18 cellular contexts compared by ENCODE assay signal in genomic region chr1:177257128-177257527, GRCh38.
DNase-seq lines count a peak whose midpoint lies in the region; ATAC-seq and TF ChIP-seq lines count a peak whose summit lies in the region.
"Had no signal": no experiment of that assay in that cellular context is flagged by ENCODE, and none has a peak within 500 bp of the region (broad histone marks: within the 10 kb centered on the region; RNA-seq: fewer than 3 reads in every experiment).

No MANE protein-coding gene starts in this region.

- 81 to 87% methylated on average over 11 of the region's 11 CpGs for WGBS in sigmoid colon, 2 donors

- H3K4me3 Mint-ChIP-seq in activated naive CD8-positive, alpha-beta T cell treated with anti-CD3 and anti-CD28 coated beads, Interleukin-2, amount 50 U/mL, for 24 hours, result no peak overlapping the region
- no peak overlapping the region for H3K4me3 Mint-ChIP-seq in activated naive CD8-positive, alpha-beta T cell treated with anti-CD3 and anti-CD28 coated beads for 36 hours
- H3K4me3 Mint-ChIP-seq in nephron, result peak overlapping the region in 2 of 3 experiments; percentile 40 to 73
- H3K4me3 Mint-ChIP-seq: CD4-positive, CD25-positive, alpha-beta regulatory T cell had no signal

- H3K36me3 ChIP-seq in sigmoid colon, result no peaks in the 10 kb centered on the region

- peaks cover 0 to 16% (median 10%) of the 10 kb centered on the region in 4 donors for H3K4me1 ChIP-seq in sigmoid colon

- no peak overlapping the region for H3K4me3 ChIP-seq in sigmoid colon
- H3K4me3 ChIP-seq: K562 had no signal

- no peak for TF ChIP-seq POLR2A in sigmoid colon (IDR thresholded peaks at IDR 0.05)

- no peaks in the 10 kb centered on the region for H3K9me3 ChIP-seq in sigmoid colon

- intact Hi-C loops in sciatic nerve (cut with DNase I), result no loop called here
- intact Hi-C loops in sigmoid colon (cut with DNase I), result loop anchor here (2.0 to 5.0 kb wide), 2 partner anchors 524 to 690 kb away; no protein-coding TSS in a partner anchor

- ATAC-seq in activated naive CD8-positive, alpha-beta T cell treated with anti-CD3 and anti-CD28 coated beads, Interleukin-2, amount 50 U/mL, for 24 hours, result peak; percentile 7
- peak; percentile 22 for ATAC-seq in sciatic nerve

- no peak for TF ChIP-seq EP300 in sigmoid colon (IDR thresholded peaks at IDR 0.05)

- no peaks in the 10 kb centered on the region for H3K4me1 Mint-ChIP-seq in activated naive CD8-positive, alpha-beta T cell treated with anti-CD3 and anti-CD28 coated beads, Interleukin-2, amount 50 U/mL, for 24 hours
- H3K4me1 Mint-ChIP-seq in activated naive CD8-positive, alpha-beta T cell treated with anti-CD3 and anti-CD28 coated beads for 36 hours, result no peaks in the 10 kb centered on the region
- H3K4me1 Mint-ChIP-seq in nephron, result peaks cover 22% of the 10 kb centered on the region
- H3K4me1 Mint-ChIP-seq: CD4-positive, CD25-positive, alpha-beta regulatory T cell had no signal

- H3K27me3 ChIP-seq in sigmoid colon, result no peaks in the 10 kb centered on the region

- H3K36me3 Mint-ChIP-seq in activated naive CD8-positive, alpha-beta T cell treated with anti-CD3 and anti-CD28 coated beads, Interleukin-2, amount 50 U/mL, for 24 hours (ENCODE audit: low read depth), result no peaks in the 10 kb centered on the region
- no peaks in the 10 kb centered on the region for H3K36me3 Mint-ChIP-seq in activated naive CD8-positive, alpha-beta T cell treated with anti-CD3 and anti-CD28 coated beads for 36 hours
- no peaks in the 10 kb centered on the region for H3K36me3 Mint-ChIP-seq in nephron (ENCODE audit: low read depth)
- H3K36me3 Mint-ChIP-seq: CD4-positive, CD25-positive, alpha-beta regulatory T cell had no signal

- no peak overlapping the region for H3K27ac ChIP-seq in sigmoid colon
- H3K27ac ChIP-seq: RWPE1 had no signal

- DNase-seq in activated naive CD8-positive, alpha-beta T cell treated with anti-CD3 and anti-CD28 coated beads, Interleukin-2, amount 50 U/mL, for 24 hours, result no peak
- DNase-seq in activated naive CD8-positive, alpha-beta T cell treated with anti-CD3 and anti-CD28 coated beads for 36 hours, result no peak
- DNase-seq in sciatic nerve (ENCODE audit: low spot score) (no peak), SIG-M5 treated with dmso at 0.1 percent for 504 hours (lab: John Stamatoyannopoulos, UW; ENCODE audit: unreplicated experiment) (no peak), sigmoid colon (no peak), occipital lobe (lab: John Stamatoyannopoulos, UW) (no peak)
- DNase-seq: 8988T; ACHN; CD4-positive, CD25-positive, alpha-beta regulatory T cell; Kasumi-1; NCI-H1092 treated with DMSO at 0.1 percent for 48 hours; NCI-H1436; NCI-H2171 treated with DMSO at 0.1 percent for 48 hours; NCI-H526; NK-92 treated with Interleukin-12 subunit alpha and Interleukin-12 subunit beta, amount 100 ng/mL, for 24 hours had no signal

- peaks cover 5% of the 10 kb centered on the region for H3K9me3 Mint-ChIP-seq in activated naive CD8-positive, alpha-beta T cell treated with anti-CD3 and anti-CD28 coated beads, Interleukin-2, amount 50 U/mL, for 24 hours
- H3K9me3 Mint-ChIP-seq in activated naive CD8-positive, alpha-beta T cell treated with anti-CD3 and anti-CD28 coated beads for 36 hours, result peaks cover 6% of the 10 kb centered on the region
- H3K9me3 Mint-ChIP-seq in nephron, result no peaks in the 10 kb centered on the region

- no peak overlapping the region for H3K27ac Mint-ChIP-seq in activated naive CD8-positive, alpha-beta T cell treated with anti-CD3 and anti-CD28 coated beads, Interleukin-2, amount 50 U/mL, for 24 hours
- no peak overlapping the region for H3K27ac Mint-ChIP-seq in activated naive CD8-positive, alpha-beta T cell treated with anti-CD3 and anti-CD28 coated beads for 36 hours
- peak overlapping the region; percentile 4 to 58 (median 57) for H3K27ac Mint-ChIP-seq in nephron
- H3K27ac Mint-ChIP-seq: CD4-positive, CD25-positive, alpha-beta regulatory T cell had no signal

- TF ChIP-seq CTCF in nephron (IDR thresholded peaks at IDR 0.05; ENCODE audit: unreplicated experiment in 3 of 3) (no peak), sigmoid colon (IDR thresholded peaks at IDR 0.05) (no peak)

- peaks cover 6% of the 10 kb centered on the region for H3K27me3 Mint-ChIP-seq in activated naive CD8-positive, alpha-beta T cell treated with anti-CD3 and anti-CD28 coated beads, Interleukin-2, amount 50 U/mL, for 24 hours
- no peaks in the 10 kb centered on the region for H3K27me3 Mint-ChIP-seq in activated naive CD8-positive, alpha-beta T cell treated with anti-CD3 and anti-CD28 coated beads for 36 hours
- H3K27me3 Mint-ChIP-seq in nephron (ENCODE audit: low read depth), result no peaks in the 10 kb centered on the region
- H3K27me3 Mint-ChIP-seq: CD4-positive, CD25-positive, alpha-beta regulatory T cell had no signal

Comparison
In these comparisons a context has a peak if more than half of its experiments do, and no peak if none do; other contexts are left out.
1. H3K27ac Mint-ChIP-seq: peak in nephron (3 of 3); none in activated naive CD8-positive, alpha-beta T cell treated with anti-CD3 and anti-CD28 coated beads, Interleukin-2, amount 50 U/mL, for 24 hours (single experiment) and activated naive CD8-positive, alpha-beta T cell treated with anti-CD3 and anti-CD28 coated beads for 36 hours (single experiment).
2. H3K4me3 Mint-ChIP-seq: peak in nephron (2 of 3); none in activated naive CD8-positive, alpha-beta T cell treated with anti-CD3 and anti-CD28 coated beads, Interleukin-2, amount 50 U/mL, for 24 hours (single experiment) and activated naive CD8-positive, alpha-beta T cell treated with anti-CD3 and anti-CD28 coated beads for 36 hours (single experiment).